Comparison of ENCODE assay signal across 1 cellular context in genomic region chr20:61631770-61632169, GRCh38.
TF ChIP-seq lines count a peak whose summit lies in the region.

No MANE protein-coding gene starts in this region.

TF ChIP-seq in HCT116, 20 proteins besides CTCF, POLR2A, EP300 and RAD21 (continued from another document):
- no peak for TF ChIP-seq CEBPB (IDR thresholded peaks at IDR 0.05; ENCODE audit: low read depth)
- no peak for TF ChIP-seq SIN3A (IDR thresholded peaks at IDR 0.05; ENCODE audit: low read depth)
- no peak for TF ChIP-seq ATF3 (IDR thresholded peaks at IDR 0.05)
- no peak for TF ChIP-seq ZFX (IDR thresholded peaks at IDR 0.05)
- TF ChIP-seq TCF7L2 (IDR thresholded peaks at IDR 0.05; ENCODE audit: borderline replicate concordance, extremely low read depth, insufficient read depth, insufficient read length) = no peak
- TF ChIP-seq YY1 (IDR thresholded peaks at IDR 0.05; ENCODE audit: extremely low read depth, insufficient replicate concordance, low read depth, low read length) = no peak
- TF ChIP-seq REST (IDR thresholded peaks at IDR 0.05; ENCODE audit: low read depth) = no peak
- TF ChIP-seq SRF (IDR thresholded peaks at IDR 0.05; ENCODE audit: low read depth) = no peak
